Comparison of ENCODE assay signal across 9 cellular contexts in the genomic region with DNA sequence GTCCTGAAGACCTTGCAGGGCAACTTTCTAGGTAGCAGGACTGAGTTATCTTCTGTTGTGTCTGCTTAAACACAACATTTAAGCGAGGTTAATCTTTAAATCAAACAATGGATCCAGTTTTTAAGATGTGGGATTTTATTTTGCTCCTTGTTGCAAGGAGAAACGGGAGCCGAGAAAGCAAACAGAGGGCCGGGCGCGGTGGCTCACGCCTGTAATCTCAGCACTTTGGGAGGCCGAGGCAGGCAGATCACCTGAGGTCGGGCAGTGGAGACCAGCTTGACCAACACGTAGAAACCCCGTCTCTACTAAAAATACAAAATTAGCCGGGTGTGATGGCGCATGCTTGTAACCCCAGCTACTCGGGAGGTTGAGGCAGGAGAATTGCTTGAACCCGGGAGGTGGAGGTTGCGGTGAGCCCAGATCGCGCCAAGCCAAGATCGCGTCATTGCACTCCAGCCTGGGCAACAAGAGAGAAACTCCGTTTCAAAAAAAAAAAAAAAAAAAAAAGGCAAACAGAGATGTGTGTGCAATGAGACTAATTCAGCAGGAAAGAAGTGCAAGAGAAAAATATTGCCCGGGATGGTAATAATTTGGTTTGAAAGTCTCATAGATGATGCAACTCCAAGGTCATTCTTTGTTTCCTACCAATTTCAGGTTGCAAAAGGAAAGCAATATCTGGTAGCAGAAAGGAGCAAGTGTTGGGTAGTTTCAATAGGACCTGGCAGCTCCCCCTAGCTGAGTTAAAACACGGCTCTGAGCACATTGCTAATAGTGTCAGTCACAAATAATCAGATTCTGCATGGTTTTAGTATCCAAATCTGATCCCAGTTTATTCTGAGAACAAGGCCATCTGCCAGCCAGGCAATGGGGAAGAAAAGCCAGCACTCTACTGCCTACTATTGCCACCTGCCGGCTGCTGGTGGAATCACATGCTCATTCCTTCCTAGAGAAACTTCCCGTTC.
A peak's percentile ranks its signal among the peaks of the same experiment; 100 is the strongest.
DNase-seq lines count a peak whose midpoint lies in the region; ATAC-seq and TF ChIP-seq lines count a peak whose summit lies in the region.
"Had no signal": no experiment of that assay in that cellular context is flagged by ENCODE, and none has a peak within 500 bp of the region (broad histone marks: within the 10 kb centered on the region; RNA-seq: fewer than 3 reads in every experiment).

No MANE protein-coding gene starts in this region.

- 74% methylated on average over 25 of the region's 25 CpGs for WGBS in liver

- no peaks in the 10 kb centered on the region for H3K36me3 Mint-ChIP-seq in activated CD4-positive, alpha-beta T cell treated with anti-CD3 and anti-CD28 coated beads, Interleukin-2, amount 10 ng/mL, durations not matched to agents 24 days and 14 days (ENCODE audit: low read depth)

- no peak overlapping the region for H3K4me3 Mint-ChIP-seq in activated CD4-positive, alpha-beta T cell treated with anti-CD3 and anti-CD28 coated beads, Interleukin-2, amount 10 ng/mL, durations not matched to agents 24 days and 14 days

- no peaks in the 10 kb centered on the region for H3K4me1 Mint-ChIP-seq in activated CD4-positive, alpha-beta T cell treated with anti-CD3 and anti-CD28 coated beads, Interleukin-2, amount 10 ng/mL, durations not matched to agents 24 days and 14 days

- H3K9me3 Mint-ChIP-seq in activated CD4-positive, alpha-beta T cell treated with anti-CD3 and anti-CD28 coated beads, Interleukin-2, amount 10 ng/mL, durations not matched to agents 24 days and 14 days: no peaks in the 10 kb centered on the region

- peaks cover 0 to 8% (median 2%) of the 10 kb centered on the region in 4 donors for H3K4me1 ChIP-seq in liver (ENCODE audit: control insufficient read depth in 4 of 4, insufficient read depth in 4 of 4, low read length in 3 of 4)

- H3K27me3 ChIP-seq in liver (ENCODE audit: control insufficient read depth in 4 of 4, insufficient read depth in 4 of 4, low read length in 3 of 4): no peaks in the 10 kb centered on the region
- H3K27me3 ChIP-seq: BLaER1 had no signal

- peaks cover 26% of the 10 kb centered on the region for H3K27me3 Mint-ChIP-seq in activated CD4-positive, alpha-beta T cell treated with anti-CD3 and anti-CD28 coated beads, Interleukin-2, amount 10 ng/mL, durations not matched to agents 24 days and 14 days

- H3K36me3 ChIP-seq in liver (ENCODE audit: control insufficient read depth in 4 of 4, insufficient read depth in 3 of 4, low read depth in 1 of 4, low read length in 3 of 4): peaks cover 0 to 2% (median 0%) of the 10 kb centered on the region in 4 donors
- H3K36me3 ChIP-seq: BLaER1 had no signal

- H3K27ac ChIP-seq in liver (ENCODE audit: low read depth in 1 of 2, low read length in 2 of 2): no peak overlapping the region
- H3K27ac ChIP-seq: BLaER1 had no signal

- TF ChIP-seq RAD21 in liver (IDR thresholded peaks at IDR 0.05): peak; percentile 97 to 99

- H3K9ac ChIP-seq in liver (ENCODE audit: low read depth in 1 of 2, low read length in 2 of 2): no peak overlapping the region
- H3K9ac ChIP-seq: BLaER1 had no signal

- H3K4me3 ChIP-seq in liver (ENCODE audit: low read depth in 1 of 3, low read length in 3 of 3): no peak overlapping the region
- H3K4me3 ChIP-seq: BLaER1 had no signal

- peak; percentile 76 for DNase-seq in NCI-H510A treated with DMSO at 0.1 percent for 48 hours (lab: John Stamatoyannopoulos, UW)
- no peak for DNase-seq in NCI-H510A (lab: John Stamatoyannopoulos, UW)
- DNase-seq in NCI-H460 (ENCODE audit: extremely low read depth, low read depth): peak; percentile 96
- peak; percentile 91 for DNase-seq in activated CD4-positive, alpha-beta T cell treated with anti-CD3 and anti-CD28 coated beads, Interleukin-2, amount 10 ng/mL, durations not matched to agents 24 days and 14 days
- DNase-seq in dedifferentiated amniotic fluid mesenchymal stem cell (ENCODE audit: extremely low spot score): peak; percentile 95
- peak; percentile 61 to 70 for DNase-seq in stimulated activated CD4-positive, alpha-beta T cell treated with anti-CD3 and anti-CD28 coated beads, Interleukin-4, amount 100 ng/mL, for 48 hours (ENCODE audit: low read depth in 2 of 2)

- intact Hi-C loops in activated CD4-positive, alpha-beta T cell treated with anti-CD3 and anti-CD28 coated beads, Interleukin-2, amount 10 ng/mL, durations not matched to agents 24 days and 14 days (cut with micrococcal nuclease): loop anchor here (1.0 to 10.0 kb wide), 4 partner anchors 69 to 355 kb away; no protein-coding TSS in a partner anchor

- no peak overlapping the region for H3K27ac Mint-ChIP-seq in activated CD4-positive, alpha-beta T cell treated with anti-CD3 and anti-CD28 coated beads, Interleukin-2, amount 10 ng/mL, durations not matched to agents 24 days and 14 days

- TF ChIP-seq CTCF in liver (IDR thresholded peaks at IDR 0.05; ENCODE audit: low read depth, low read length, missing input control): peak; percentile 96

- no peaks in the 10 kb centered on the region for H3K9me3 ChIP-seq in liver (ENCODE audit: control insufficient read depth in 4 of 4, low read length in 3 of 4)
- H3K9me3 ChIP-seq: BLaER1 had no signal

- ATAC-seq in HG03342 (IDR thresholded peaks at IDR 0.05; ENCODE audit: unreplicated experiment): peak; percentile 61

TF ChIP-seq in liver, 16 proteins besides CTCF, POLR2A, EP300 and RAD21:
- TF ChIP-seq FOXA2 (IDR thresholded peaks at IDR 0.05) (no peak), GABPA (IDR thresholded peaks at IDR 0.05 in 1 of 2, conservative IDR thresholded peaks at IDR 0.05 in 1 of 2) (no peak), HNF4G (IDR thresholded peaks at IDR 0.05) (no peak), ZBTB33 (IDR thresholded peaks at IDR 0.05) (no peak), JUND (IDR thresholded peaks at IDR 0.05) (peak in 1 of 2 donors; percentile 15), REST (IDR thresholded peaks at IDR 0.05) (peak; percentile 11), EGR1 (IDR thresholded peaks at IDR 0.05; ENCODE audit: low read depth in 2 of 2) (no peak), RXRA (IDR thresholded peaks at IDR 0.05) (peak in 1 of 2 donors; percentile 48), MAX (IDR thresholded peaks at IDR 0.05) (peak; percentile 57), SP1 (IDR thresholded peaks at IDR 0.05) (peak; percentile 17), FOXA1 (IDR thresholded peaks at IDR 0.05) (no peak), HNF4A (conservative IDR thresholded peaks at IDR 0.05) (peak in 1 of 2 donors; percentile 13), NR2F2 (IDR thresholded peaks at IDR 0.05) (no peak), TAF1 (conservative IDR thresholded peaks at IDR 0.05) (no peak), YY1 (IDR thresholded peaks at IDR 0.05) (peak; percentile 31)
- TF ChIP-seq, protein P1, sequence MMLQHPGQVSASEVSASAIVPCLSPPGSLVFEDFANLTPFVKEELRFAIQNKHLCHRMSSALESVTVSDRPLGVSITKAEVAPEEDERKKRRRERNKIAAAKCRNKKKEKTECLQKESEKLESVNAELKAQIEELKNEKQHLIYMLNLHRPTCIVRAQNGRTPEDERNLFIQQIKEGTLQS (IDR thresholded peaks at IDR 0.05): peak; percentile 75
